In genomic region chr3:171775943-171776342, GRCh38 we compare ENCODE assay signal across 18 cellular contexts. TPM values are rescaled to one million over a fixed set of nuclear protein-coding genes. Genes with fewer than 3 reads are reported as not detected.
DNase-seq lines count a peak whose midpoint lies in the region; ATAC-seq and TF ChIP-seq lines count a peak whose summit lies in the region.
"Had no signal": no experiment of that assay in that cellular context is flagged by ENCODE, and none has a peak within 500 bp of the region (broad histone marks: within the 10 kb centered on the region; RNA-seq: fewer than 3 reads in every experiment).

No MANE protein-coding gene starts in this region.

- H3K27ac Mint-ChIP-seq in brain: peak overlapping the region in 4 of 5 experiments; percentile 14 to 77 (median 45)
- no peak overlapping the region for H3K27ac Mint-ChIP-seq in naive thymus-derived CD8-positive, alpha-beta T cell

- no peak for TF ChIP-seq CTCF in brain (conservative IDR thresholded peaks at IDR 0.05)

- H3K4me1 Mint-ChIP-seq in brain: peaks cover 56% of the 10 kb centered on the region
- peaks cover 0 to 3% (median 0%) of the 10 kb centered on the region in 4 donors for H3K4me1 Mint-ChIP-seq in naive thymus-derived CD8-positive, alpha-beta T cell

- POLR2A ChIA-PET in naive thymus-derived CD8-positive, alpha-beta T cell (lab: Charles Lee): no interaction called here

- H3K4me3 Mint-ChIP-seq in brain: no peak overlapping the region
- no peak overlapping the region for H3K4me3 Mint-ChIP-seq in naive thymus-derived CD8-positive, alpha-beta T cell

- peak; percentile 33 for DNase-seq in NCI-H748 (lab: John Stamatoyannopoulos, UW; ENCODE audit: unreplicated experiment)
- DNase-seq in NCI-H748 treated with DMSO at 0.1 percent for 48 hours (lab: John Stamatoyannopoulos, UW): no peak
- peak; percentile 28 for DNase-seq in midbrain (lab: John Stamatoyannopoulos, UW)
- DNase-seq in naive thymus-derived CD8-positive, alpha-beta T cell: no peak
- DNase-seq: 8988T, DMS 273 treated with DMSO at 0.1 percent for 48 hours, GF-D8, GM23248, NCI-H187 treated with DMSO at 0.1 percent for 48 hours, NCI-H2171, NCI-H446, NCI-H82, PC-9, SK-N-SH had no signal

- ATAC-seq in HG02571 (IDR thresholded peaks at IDR 0.05; ENCODE audit: unreplicated experiment) (no peak), HG03108 (IDR thresholded peaks at IDR 0.05; ENCODE audit: unreplicated experiment) (no peak)
- ATAC-seq in naive thymus-derived CD8-positive, alpha-beta T cell: no peak

- H3K27ac ChIP-seq in temporal lobe (ENCODE audit: low read depth, low read length): peak overlapping the region; percentile 92
- H3K27ac ChIP-seq: GM23248, PC-9 had no signal

- peaks cover 8% of the 10 kb centered on the region for H3K27me3 Mint-ChIP-seq in brain
- peaks cover 2 to 24% (median 5%) of the 10 kb centered on the region in 5 donors for H3K27me3 Mint-ChIP-seq in naive thymus-derived CD8-positive, alpha-beta T cell

- no peaks in the 10 kb centered on the region for H3K36me3 Mint-ChIP-seq in brain
- H3K36me3 Mint-ChIP-seq in naive thymus-derived CD8-positive, alpha-beta T cell: no peaks in the 10 kb centered on the region

- H3K9me3 Mint-ChIP-seq in brain: no peaks in the 10 kb centered on the region
- no peaks in the 10 kb centered on the region for H3K9me3 Mint-ChIP-seq in naive thymus-derived CD8-positive, alpha-beta T cell

RNA-seq across cellular contexts. Expression of gene PLD1, which starts 34.3 kb away (rescaled TPM):
- 6.4 TPM for polyA plus RNA-seq in brain (ENCODE audit: insufficient read depth, low read depth, low replicate concordance)
- 3.9 TPM for total RNA-seq in temporal lobe
- total RNA-seq in naive thymus-derived CD8-positive, alpha-beta T cell: under 1 TPM; 0.38 to 0.44 TPM
- not detected for polyA plus RNA-seq in naive thymus-derived CD8-positive, alpha-beta T cell

Comparison
In these comparisons a context has a peak if more than half of its experiments do, and no peak if none do; other contexts are left out.
1. DNase-seq: peak in NCI-H748 (single experiment) and midbrain (single experiment); none in NCI-H748 treated with DMSO at 0.1 percent for 48 hours (single experiment) and naive thymus-derived CD8-positive, alpha-beta T cell (0 of 10).
2. H3K27ac Mint-ChIP-seq: peak in brain (4 of 5); none in naive thymus-derived CD8-positive, alpha-beta T cell (0 of 10).